ENCODE assay signal across 17 cellular contexts in the genomic region with DNA sequence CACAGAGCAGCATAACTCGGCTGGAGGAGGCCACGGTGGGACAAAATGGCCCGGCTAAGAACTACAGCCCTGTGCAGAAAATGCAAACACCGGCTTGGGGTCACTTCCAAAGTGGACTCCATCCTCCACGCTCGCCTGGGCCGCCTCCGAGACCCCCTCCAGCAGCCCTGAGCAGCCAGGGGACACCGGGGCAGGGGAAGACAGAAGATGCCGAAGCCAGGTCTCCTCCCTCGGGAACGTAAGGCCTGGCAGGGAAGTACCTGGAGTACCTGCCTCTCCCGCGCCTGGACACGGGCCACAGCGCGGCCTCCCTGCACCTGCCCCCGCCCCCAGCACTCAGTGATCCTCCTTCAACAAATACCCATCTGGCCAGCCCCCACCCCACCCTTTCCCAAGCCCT. TPM values are rescaled to one million over a fixed set of nuclear protein-coding genes. Genes with fewer than 3 reads are reported as not detected.
DNase-seq lines count a peak whose midpoint lies in the region; ATAC-seq, FAIRE-seq and TF ChIP-seq lines count a peak whose summit lies in the region.
"Had no signal": no experiment of that assay in that cellular context is flagged by ENCODE, and none has a peak within 500 bp of the region (broad histone marks: within the 10 kb centered on the region; RNA-seq: fewer than 3 reads in every experiment).

No MANE protein-coding gene starts in this region.

- no peak overlapping the region for H3K9ac ChIP-seq in BLaER1
- H3K9ac ChIP-seq in K562 (ENCODE audit: insufficient read depth in 1 of 2, low read depth in 2 of 2, low read length in 2 of 2) = peak overlapping the region in 1 of 2 experiments; percentile 52; a peak in 1 of 4 replicates

- no peak for FAIRE-seq in K562 (lab: Jason Lieb, UNC)
- FAIRE-seq: G401.6, GM12892, GM18507, H1 had no signal

- in situ Hi-C loops in K562 (cut with MboI) = no loop called here

- ATAC-seq in K562 (no peak), GM19324 (IDR thresholded peaks at IDR 0.05; ENCODE audit: low FRiP score, unreplicated experiment) (no peak)

- CTCF ChIA-PET in K562 (lab: Yijun Ruan, JAX; ENCODE audit: low intra/inter-chr PET ratio) = no interaction called here

- WGBS in K562 (ENCODE audit: insufficient coverage, low coverage, missing lambda C conversion rate) = 95% methylated on average over 13 of the region's 18 CpGs

- H3K4me1 ChIP-seq in BLaER1 (peaks cover 80% of the 10 kb centered on the region), K562 (replicated peaks in 1 of 2; ENCODE audit: control insufficient read depth in 2 of 2, insufficient read depth in 2 of 2, low read length in 2 of 2) (peaks cover 5 to 51% of the 10 kb centered on the region in 2 experiments; a peak in 3 of 5 replicates), osteoblast (ENCODE audit: insufficient read depth, low read length) (peaks cover 9% of the 10 kb centered on the region)

- peaks cover 17% of the 10 kb centered on the region for H3K9me1 ChIP-seq in K562 (ENCODE audit: control insufficient read depth, insufficient read depth, low read length)

- H3K27ac ChIP-seq in BLaER1 (no peak overlapping the region), K562 (ENCODE audit: extremely low read depth, low read depth, low read length) (no peak overlapping the region), osteoblast (ENCODE audit: low read depth, low read length) (no peak overlapping the region)

- H3K36me3 ChIP-seq in BLaER1 (peaks cover 49% of the 10 kb centered on the region), H7 (replicated peaks; ENCODE audit: control insufficient read depth, insufficient read depth, low read length) (no peaks in the 10 kb centered on the region; the same call in none of the 2 replicates), K562 (ENCODE audit: control insufficient read depth, insufficient read depth, low read length) (peaks cover 54% of the 10 kb centered on the region; the same call in 1 of the 3 replicates), osteoblast (ENCODE audit: insufficient read depth, low read length) (no peaks in the 10 kb centered on the region)

- TF ChIP-seq POLR2A in K562 (conservative IDR thresholded peaks at IDR 0.05) = no peak

- peaks cover 94% of the 10 kb centered on the region for H4K20me1 ChIP-seq in BLaER1
- H4K20me1 ChIP-seq in K562 (replicated peaks; ENCODE audit: control insufficient read depth, insufficient read depth, low read length) = peaks cover 29% of the 10 kb centered on the region; the same call in 1 of the 2 replicates
- peaks cover 21% of the 10 kb centered on the region for H4K20me1 ChIP-seq in osteoblast (ENCODE audit: insufficient read depth, low read length)

- TF ChIP-seq EP300 in K562 (IDR thresholded peaks at IDR 0.05; ENCODE audit: low read length) = no peak

- DNase-seq in H7 (peak; percentile 64), K562 (ENCODE audit: extremely low read depth in 1 of 4, low spot score in 3 of 4) (no peak), osteoblast (ENCODE audit: insufficient read length, low spot score, missing footprints) (peak; percentile 46), superior temporal gyrus (ENCODE audit: extremely low spot score) (no peak), NOMO-1 treated with dmso at 0.1 percent for 144 hours (lab: John Stamatoyannopoulos, UW; ENCODE audit: unreplicated experiment) (no peak)
- DNase-seq: C1 segment of cervical spinal cord; CD4-positive, CD25-positive, alpha-beta regulatory T cell; CD8-positive, alpha-beta memory T cell; COR-L47; DMS 273 treated with DMSO at 0.1 percent for 48 hours had no signal

- TF ChIP-seq RAD21 in K562 (CRISPR knock-in tag; conservative IDR thresholded peaks at IDR 0.05 in 1 of 2, IDR thresholded peaks at IDR 0.05 in 1 of 2) = no peak

- no peak overlapping the region for H2AFZ ChIP-seq in K562 (ENCODE audit: low read depth, low read length)
- no peak overlapping the region for H2AFZ ChIP-seq in osteoblast (ENCODE audit: low read length)

- H3K4me3 ChIP-seq in BLaER1 (no peak overlapping the region), H7 (ENCODE audit: insufficient read depth, low read depth, low read length) (no peak overlapping the region), K562 (no peak overlapping the region), osteoblast (ENCODE audit: insufficient read depth, low read length) (no peak overlapping the region)
- H3K4me3 ChIP-seq: HAP-1 had no signal

- peak overlapping the region; percentile 17 for H3K4me2 ChIP-seq in BLaER1
- H3K4me2 ChIP-seq in K562 (ENCODE audit: insufficient read depth, low read length) = no peak overlapping the region
- no peak overlapping the region for H3K4me2 ChIP-seq in osteoblast (ENCODE audit: insufficient read depth, low read length)

- H3K79me2 ChIP-seq in K562 (ENCODE audit: control insufficient read depth, insufficient read depth, low read length) (peaks cover 91% of the 10 kb centered on the region), osteoblast (ENCODE audit: insufficient read depth, low read length) (peaks cover 95% of the 10 kb centered on the region)

- no peaks in the 10 kb centered on the region for H3K27me3 ChIP-seq in BLaER1
- H3K27me3 ChIP-seq in H7 (ENCODE audit: control insufficient read depth, insufficient read depth, low read length) = no peaks in the 10 kb centered on the region
- no peaks in the 10 kb centered on the region for H3K27me3 ChIP-seq in K562 (ENCODE audit: control insufficient read depth in 2 of 2, insufficient read depth in 2 of 2, low read length in 2 of 2)
- H3K27me3 ChIP-seq in osteoblast (ENCODE audit: insufficient read depth, low read length) = no peaks in the 10 kb centered on the region

- intact Hi-C loops in K562 (cut with micrococcal nuclease) = no loop called here

- POLR2A ChIA-PET in K562 (lab: Yijun Ruan, JAX) = no interaction called here

- BruUV-seq in K562 (replicated peaks; lab: Mats Ljungman, UMichigan) = no TSS peak

- no peaks in the 10 kb centered on the region for H3K9me3 ChIP-seq in BLaER1
- no peaks in the 10 kb centered on the region for H3K9me3 ChIP-seq in K562 (replicated peaks; ENCODE audit: control insufficient read depth, insufficient read depth, low read depth, low read length)
- no peaks in the 10 kb centered on the region for H3K9me3 ChIP-seq in osteoblast (ENCODE audit: low read depth, low read length)
- H3K9me3 ChIP-seq: HAP-1 had no signal

- TF ChIP-seq CTCF in K562 (IDR thresholded peaks at IDR 0.05 in 2 of 3, conservative IDR thresholded peaks at IDR 0.05 in 1 of 3; ENCODE audit: insufficient read depth in 2 of 3, low read depth in 1 of 3, low read length in 3 of 3) (no peak), osteoblast (IDR thresholded peaks at IDR 0.05; ENCODE audit: extremely low read depth, low read depth, low read length) (no peak)

RNA-seq across cellular contexts. Expression of a gene that starts 5.0 kb away (rescaled TPM):
- 204 and 229 TPM in 2 replicates for total RNA-seq in H7 (2014; rRNA removed; shearing (Covaris generic))
- 40.1 and 85.1 TPM in 2 replicates for total RNA-seq in K562 (2011; cell fraction: chromatin; rRNA removed; ENCODE audit: low replicate concordance)
- total RNA-seq in K562 (2011; cell fraction: nucleolus; rRNA removed) = 40.9 and 42.2 TPM in 2 replicates
- 35.7 and 48.3 TPM in 2 replicates for total RNA-seq in K562 (2011; cell fraction: nucleoplasm; rRNA removed)
- 133 and 141 TPM in 2 replicates for total RNA-seq in K562 (2014; rRNA removed)
- 46.8 and 52.9 TPM in 2 replicates for total RNA-seq in K562 (2014; rRNA removed; fragmentation: Illumina TruSeq; extraction: Trizol)
- total RNA-seq in K562 (2015; rRNA removed; fragmentation: Illumina TruSeq; extraction: Trizol) = 105 and 106 TPM in 2 replicates
- total RNA-seq in K562 (2021) = 98.3 and 123 TPM in 2 replicates
- polyA plus RNA-seq in K562 (2011; rRNA removed) = 90.3 and 94.7 TPM in 2 replicates
- polyA plus RNA-seq in K562 (2011; cell fraction: cytosol; rRNA removed) = 191 and 212 TPM in 2 replicates
- 59.1 and 76.5 TPM in 2 replicates for polyA plus RNA-seq in K562 (2011; cell fraction: nucleus; rRNA removed)
- 58.8 and 94.2 TPM in 2 replicates for polyA plus RNA-seq in K562 (2012)
- polyA plus RNA-seq in K562 (2014; fragmentation: Illumina TruSeq; extraction: Trizol) = 117 and 161 TPM in 2 replicates
- under 1 TPM; 0.48 to 0.71 TPM for polyA plus RNA-seq in K562 (2014; fragmentation: Nextera tagmentation; extraction: Ambion mirVana)
- 94.5 and 105 TPM in 2 replicates for polyA plus RNA-seq in K562 (2014; rRNA removed)
- polyA minus RNA-seq in K562 (2011; rRNA and poly(A)+ RNA removed) = 57.4 and 85.2 TPM in 2 replicates
- 48.5 and 69.4 TPM in 2 replicates for polyA minus RNA-seq in K562 (2011; cell fraction: cytosol; rRNA and poly(A)+ RNA removed)
- polyA minus RNA-seq in K562 (2011; cell fraction: nucleus; rRNA and poly(A)+ RNA removed) = 10.8 and 13.6 TPM in 2 replicates
- total RNA-seq in osteoblast = 24.2 and 24.6 TPM in 2 replicates

RNA-seq across cellular contexts. Expression of a gene that starts 24.2 kb away (rescaled TPM):
- 29.4 and 39.9 TPM in 2 replicates for total RNA-seq in H7 (2014; rRNA removed; shearing (Covaris generic))
- 7.1 and 17.3 TPM in 2 replicates for total RNA-seq in K562 (2011; cell fraction: chromatin; rRNA removed; ENCODE audit: low replicate concordance)
- total RNA-seq in K562 (2011; cell fraction: nucleolus; rRNA removed) = 18.6 and 27.0 TPM in 2 replicates
- total RNA-seq in K562 (2011; cell fraction: nucleoplasm; rRNA removed) = 12.8 and 19.0 TPM in 2 replicates
- total RNA-seq in K562 (2014; rRNA removed) (3.9 and 4.1 TPM in 2 replicates), K562 (2014; rRNA removed; fragmentation: Illumina TruSeq; extraction: Trizol) (1.7 and 2.1 TPM in 2 replicates), K562 (2015; rRNA removed; fragmentation: Illumina TruSeq; extraction: Trizol) (1.9 and 2.0 TPM in 2 replicates), K562 (2021) (2.9 and 3.1 TPM in 2 replicates), osteoblast (41.8 and 46.3 TPM in 2 replicates)
- polyA plus RNA-seq in K562 (2011; rRNA removed) (2.7 and 4.7 TPM in 2 replicates), K562 (2014; fragmentation: Illumina TruSeq; extraction: Trizol) (0.79 and 1.0 TPM in 2 replicates), K562 (2014; fragmentation: Nextera tagmentation; extraction: Ambion mirVana) (under 1 TPM; 0.06 to 0.18 TPM), K562 (2014; rRNA removed) (2.5 and 2.7 TPM in 2 replicates)
- polyA plus RNA-seq in K562 (2011; cell fraction: cytosol; rRNA removed) = 5.2 and 6.5 TPM in 2 replicates
- 8.7 and 19.6 TPM in 2 replicates for polyA plus RNA-seq in K562 (2011; cell fraction: nucleus; rRNA removed)
- polyA plus RNA-seq in K562 (2012) = 2.9 and 8.2 TPM in 2 replicates
- polyA minus RNA-seq in K562 (2011; rRNA and poly(A)+ RNA removed) = 3.5 and 5.2 TPM in 2 replicates
- polyA minus RNA-seq in K562 (2011; cell fraction: cytosol; rRNA and poly(A)+ RNA removed) = 4.3 and 18.2 TPM in 2 replicates
- polyA minus RNA-seq in K562 (2011; cell fraction: nucleus; rRNA and poly(A)+ RNA removed) = 17.8 and 31.2 TPM in 2 replicates

RNA-seq across cellular contexts. Expression of a gene that starts 24.4 kb away (rescaled TPM):
- 176 and 179 TPM in 2 replicates for total RNA-seq in H7 (2014; rRNA removed; shearing (Covaris generic))
- 33.4 and 83.5 TPM in 2 replicates for total RNA-seq in K562 (2011; cell fraction: chromatin; rRNA removed; ENCODE audit: low replicate concordance)
- total RNA-seq in K562 (2011; cell fraction: nucleolus; rRNA removed) = 50.0 and 67.9 TPM in 2 replicates
- total RNA-seq in K562 (2011; cell fraction: nucleoplasm; rRNA removed) = 30.1 and 33.7 TPM in 2 replicates
- total RNA-seq in K562 (2014; rRNA removed) = 112 and 140 TPM in 2 replicates
- total RNA-seq in K562 (2014; rRNA removed; fragmentation: Illumina TruSeq; extraction: Trizol) = 13.8 and 18.7 TPM in 2 replicates
- total RNA-seq in K562 (2015; rRNA removed; fragmentation: Illumina TruSeq; extraction: Trizol) = 81.1 and 90.4 TPM in 2 replicates
- total RNA-seq in K562 (2021) = 215 and 235 TPM in 2 replicates
- polyA plus RNA-seq in K562 (2011; rRNA removed) = 35.0 and 50.3 TPM in 2 replicates
- polyA plus RNA-seq in K562 (2011; cell fraction: cytosol; rRNA removed) = 77.5 and 236 TPM in 2 replicates
- 41.8 and 63.1 TPM in 2 replicates for polyA plus RNA-seq in K562 (2011; cell fraction: nucleus; rRNA removed)
- 83.8 and 112 TPM in 2 replicates for polyA plus RNA-seq in K562 (2012)
- polyA plus RNA-seq in K562 (2014; fragmentation: Illumina TruSeq; extraction: Trizol) = 20.3 and 68.0 TPM in 2 replicates
- polyA plus RNA-seq in K562 (2014; fragmentation: Nextera tagmentation; extraction: Ambion mirVana) = 10 to 100 TPM; 17.6 to 71.8 TPM
- 105 and 132 TPM in 2 replicates for polyA plus RNA-seq in K562 (2014; rRNA removed)
- polyA minus RNA-seq in K562 (2011; rRNA and poly(A)+ RNA removed) = 4.1 and 9.6 TPM in 2 replicates
- 27.2 and 34.0 TPM in 2 replicates for polyA minus RNA-seq in K562 (2011; cell fraction: cytosol; rRNA and poly(A)+ RNA removed)
- 18.0 and 20.1 TPM in 2 replicates for polyA minus RNA-seq in K562 (2011; cell fraction: nucleus; rRNA and poly(A)+ RNA removed)
- total RNA-seq in osteoblast = 27.7 and 27.9 TPM in 2 replicates

Comparison
In these comparisons a context has a peak if more than half of its experiments do, and no peak if none do; other contexts are left out.
1. DNase-seq: peak in H7 (single experiment) and osteoblast (single experiment); none in K562 (0 of 4), superior temporal gyrus (single experiment) and NOMO-1 treated with dmso at 0.1 percent for 144 hours (single experiment).